Comparison of ENCODE assay signal across 11 cellular contexts in the genomic region with DNA sequence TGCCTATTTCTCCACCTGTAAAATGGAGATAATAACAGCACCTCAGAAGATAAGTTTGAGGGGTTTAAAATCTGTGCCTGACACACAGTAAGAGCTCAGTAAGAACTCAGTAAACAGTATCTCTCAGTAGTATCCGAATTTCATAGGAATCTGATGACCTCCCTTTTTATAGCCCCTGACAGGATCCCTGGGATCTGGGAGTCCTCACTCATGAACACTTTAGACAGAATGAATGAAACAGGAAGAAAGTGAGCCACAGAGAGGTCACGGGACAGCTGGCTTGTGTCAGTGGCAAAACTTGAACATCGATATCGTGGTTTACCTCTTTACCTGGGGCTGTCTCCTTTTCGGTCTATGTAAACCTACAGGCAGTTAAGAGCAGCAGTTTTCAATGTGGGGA. TPM values are rescaled to one million over a fixed set of nuclear protein-coding genes. Genes with fewer than 3 reads are reported as not detected.
"Had no signal": no experiment of that assay in that cellular context is flagged by ENCODE, and none has a peak within 500 bp of the region (broad histone marks: within the 10 kb centered on the region; RNA-seq: fewer than 3 reads in every experiment).

No MANE protein-coding gene starts in this region.

- H3K4me1 Mint-ChIP-seq: IgD-negative memory B cell had no signal

- H3K4me3 ChIP-seq: HAP-1 had no signal

- H3K27ac ChIP-seq: HL-60 had no signal

- DNase-seq: GOT3, H7, HFFc6 had no signal

- H3K36me3 ChIP-seq: HAP-1 had no signal

- H3K4me1 ChIP-seq: HAP-1 had no signal

- H3K9me3 Mint-ChIP-seq: HFFc6 had no signal

- ATAC-seq: HCT116, HepG2 had no signal

- H3K4me3 Mint-ChIP-seq: IgD-negative memory B cell had no signal

- H3K27ac Mint-ChIP-seq: IgD-negative memory B cell had no signal

- H3K9ac ChIP-seq: GM23248 had no signal

- H3K36me3 Mint-ChIP-seq: IgD-negative memory B cell had no signal

RNA-seq across cellular contexts. Expression of gene LRTM1, which starts 51.2 kb away (rescaled TPM):
- total RNA-seq: GM23248, H4, H7, HepG2, HFFc6, HT1080 had no signal
- polyA plus RNA-seq: GM23248, HepG2, IgD-negative memory B cell had no signal
